8 cellular contexts compared by ENCODE assay signal in the genomic region with DNA sequence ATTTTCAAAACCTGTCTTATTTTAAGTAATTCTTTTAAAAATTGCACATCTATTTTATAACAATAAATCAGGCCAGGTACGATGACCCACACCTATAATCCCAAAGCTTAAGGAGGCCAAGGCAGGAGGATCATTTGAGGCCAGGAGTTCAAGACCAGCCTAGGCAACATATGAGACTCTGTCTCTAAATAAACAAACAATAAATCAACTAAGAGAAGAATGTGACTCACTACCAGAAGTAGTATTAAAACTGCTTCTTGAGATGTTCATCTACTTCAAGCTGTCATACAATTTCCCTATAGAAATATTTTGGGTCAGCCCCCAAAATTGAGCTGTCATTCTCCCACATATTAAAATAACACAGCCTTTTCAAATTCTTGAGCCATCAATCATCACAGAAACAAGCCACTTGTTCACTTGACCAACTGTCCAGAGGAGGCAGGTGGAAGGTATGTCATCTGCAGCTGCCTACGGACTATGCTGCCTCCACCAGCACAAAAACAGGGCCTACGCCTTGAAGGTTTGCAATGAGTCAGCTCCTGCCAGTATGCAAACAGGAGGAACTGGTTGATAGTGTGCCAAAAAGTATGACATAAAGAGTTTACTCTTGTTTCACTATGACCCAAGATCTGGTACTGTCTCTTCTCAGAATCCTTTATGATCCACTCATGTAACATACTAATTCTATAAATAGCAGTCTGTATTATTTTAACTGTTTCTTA. TPM values are rescaled to one million over a fixed set of nuclear protein-coding genes. Genes with fewer than 3 reads are reported as not detected.
DNase-seq lines count a peak whose midpoint lies in the region; ATAC-seq and TF ChIP-seq lines count a peak whose summit lies in the region.

No MANE protein-coding gene starts in this region.

- peaks cover 59% of the 10 kb centered on the region for H3K36me3 Mint-ChIP-seq in activated CD4-positive, alpha-beta T cell treated with anti-CD3 and anti-CD28 coated beads, Interleukin-2, amount 10 ng/mL, durations not matched to agents 24 days and 14 days (ENCODE audit: low read depth)

- H3K27me3 ChIP-seq in WERI-Rb-1 (ENCODE audit: insufficient read depth, low read depth, severe bottlenecking), result no peaks in the 10 kb centered on the region

- no peaks in the 10 kb centered on the region for H3K9me3 ChIP-seq in WERI-Rb-1 (ENCODE audit: severe bottlenecking)

- H3K4me3 ChIP-seq in GM12864 (ENCODE audit: low read depth, low read length), result no peak overlapping the region
- no peak overlapping the region for H3K4me3 ChIP-seq in WERI-Rb-1 (ENCODE audit: low read depth, low read length)

- H3K9me3 Mint-ChIP-seq in activated CD4-positive, alpha-beta T cell treated with anti-CD3 and anti-CD28 coated beads, Interleukin-2, amount 10 ng/mL, durations not matched to agents 24 days and 14 days, result no peaks in the 10 kb centered on the region

- H3K36me3 ChIP-seq in WERI-Rb-1, result peaks cover 56% of the 10 kb centered on the region

- H3K27me3 Mint-ChIP-seq in activated CD4-positive, alpha-beta T cell treated with anti-CD3 and anti-CD28 coated beads, Interleukin-2, amount 10 ng/mL, durations not matched to agents 24 days and 14 days, result no peaks in the 10 kb centered on the region

- H3K27ac ChIP-seq in WERI-Rb-1, result no peak overlapping the region

- DNase-seq in GM12864 (ENCODE audit: low read depth) (peak; percentile 70), HK-2 (ENCODE audit: unreplicated experiment) (peak; percentile 34), fibroblast of the conjunctiva (ENCODE audit: low read depth) (peak; percentile 81), NCI-H128 (lab: John Stamatoyannopoulos, UW; ENCODE audit: unreplicated experiment) (no peak), WERI-Rb-1 (no peak)
- peak; percentile 79 for DNase-seq in activated CD4-positive, alpha-beta T cell treated with anti-CD3 and anti-CD28 coated beads, Interleukin-2, amount 10 ng/mL, durations not matched to agents 24 days and 14 days
- peak; percentile 13 to 41 for DNase-seq in stimulated activated CD4-positive, alpha-beta T cell treated with anti-CD3 and anti-CD28 coated beads, Interleukin-4, amount 100 ng/mL, for 48 hours (ENCODE audit: low read depth in 2 of 2)

- H3K27ac Mint-ChIP-seq in activated CD4-positive, alpha-beta T cell treated with anti-CD3 and anti-CD28 coated beads, Interleukin-2, amount 10 ng/mL, durations not matched to agents 24 days and 14 days, result peak overlapping the region; percentile 76

- no peak overlapping the region for H3K4me3 Mint-ChIP-seq in activated CD4-positive, alpha-beta T cell treated with anti-CD3 and anti-CD28 coated beads, Interleukin-2, amount 10 ng/mL, durations not matched to agents 24 days and 14 days

- intact Hi-C loops in activated CD4-positive, alpha-beta T cell treated with anti-CD3 and anti-CD28 coated beads, Interleukin-2, amount 10 ng/mL, durations not matched to agents 24 days and 14 days (cut with micrococcal nuclease), result no loop called here

- H3K4me1 Mint-ChIP-seq in activated CD4-positive, alpha-beta T cell treated with anti-CD3 and anti-CD28 coated beads, Interleukin-2, amount 10 ng/mL, durations not matched to agents 24 days and 14 days, result peaks cover 19% of the 10 kb centered on the region

- no peak for TF ChIP-seq CTCF in GM12864 (IDR thresholded peaks at IDR 0.05; ENCODE audit: low read depth, low read length, missing control alignments)
- TF ChIP-seq CTCF in WERI-Rb-1 (IDR thresholded peaks at IDR 0.05; ENCODE audit: low read depth, low read length), result no peak

- peak; percentile 97 for ATAC-seq in GM21423 (IDR thresholded peaks at IDR 0.05; ENCODE audit: unreplicated experiment)

RNA-seq across cellular contexts. Expression of gene KIDINS220, which starts 33.6 kb away (rescaled TPM):
- total RNA-seq in activated CD4-positive, alpha-beta T cell treated with anti-CD3 and anti-CD28 coated beads, Interleukin-2, amount 10 ng/mL, durations not matched to agents 24 days and 14 days, result 25.3 and 28.0 TPM in 2 replicates

Comparison
In these comparisons a context has a peak if more than half of its experiments do, and no peak if none do; other contexts are left out.
1. DNase-seq: peak in GM12864 (single experiment), HK-2 (single experiment), activated CD4-positive, alpha-beta T cell treated with anti-CD3 and anti-CD28 coated beads, Interleukin-2, amount 10 ng/mL, durations not matched to agents 24 days and 14 days (single experiment), fibroblast of the conjunctiva (single experiment) and stimulated activated CD4-positive, alpha-beta T cell treated with anti-CD3 and anti-CD28 coated beads, Interleukin-4, amount 100 ng/mL, for 48 hours (2 of 2); none in NCI-H128 (single experiment) and WERI-Rb-1 (single experiment).